ENCODE assay signal across 9 cellular contexts in the genomic region with DNA sequence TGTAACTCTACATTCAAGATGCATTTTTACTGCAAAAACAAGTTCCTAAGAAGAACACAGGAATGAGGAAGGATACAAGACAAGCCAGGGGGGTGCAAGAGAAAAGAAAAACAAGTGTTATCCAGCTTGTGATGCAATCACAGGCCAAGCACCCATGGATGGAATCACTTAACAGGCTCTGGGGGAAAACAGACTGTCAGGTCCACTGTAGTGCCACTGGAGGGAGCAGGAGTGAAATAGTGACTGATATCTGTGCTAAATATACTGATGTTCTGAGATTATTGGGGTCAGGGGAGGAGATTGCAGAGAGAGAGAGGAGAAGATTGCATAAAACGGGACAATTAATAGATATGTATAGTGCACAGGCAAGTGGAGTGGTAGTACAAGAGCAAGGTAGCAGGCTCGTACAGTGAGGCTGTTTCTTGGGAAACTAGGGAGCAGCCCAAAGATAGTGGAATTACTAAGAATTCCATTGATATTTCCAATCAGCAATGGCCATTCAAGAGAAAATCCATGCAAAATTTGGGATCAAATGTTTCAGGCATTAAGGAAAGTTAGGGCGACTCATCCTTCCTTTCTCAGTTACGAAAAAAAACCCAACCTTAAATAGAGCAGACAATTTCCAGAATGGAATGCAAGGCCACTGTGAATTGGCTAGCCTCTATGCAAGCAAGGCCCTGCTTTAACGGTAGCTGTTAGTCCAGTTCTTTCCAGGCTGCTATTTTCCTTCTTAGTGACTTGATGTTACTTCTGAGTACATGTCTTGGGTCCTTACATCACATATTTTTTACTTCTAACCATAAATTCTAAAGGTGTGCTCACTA. TPM values are rescaled to one million over a fixed set of nuclear protein-coding genes. Genes with fewer than 3 reads are reported as not detected.
DNase-seq lines count a peak whose midpoint lies in the region; ATAC-seq and TF ChIP-seq lines count a peak whose summit lies in the region.
"Had no signal": no experiment of that assay in that cellular context is flagged by ENCODE, and none has a peak within 500 bp of the region (broad histone marks: within the 10 kb centered on the region; RNA-seq: fewer than 3 reads in every experiment).

No MANE protein-coding gene starts in this region.

- peak; percentile 69 for TF ChIP-seq CTCF in cardiac muscle cell (IDR thresholded peaks at IDR 0.05; ENCODE audit: low read depth, low read length)
- no peak for TF ChIP-seq CTCF in GM10248 (IDR thresholded peaks at IDR 0.05; ENCODE audit: control extremely low read depth, extremely low read depth, low read depth, missing control alignments)

- no peaks in the 10 kb centered on the region for H3K36me3 Mint-ChIP-seq in activated T-cell treated with anti-CD3 and anti-CD28 coated beads, Interleukin-2, amount 50 U/mL, for 4 hours (ENCODE audit: insufficient read depth)

- no peaks in the 10 kb centered on the region for H3K4me1 Mint-ChIP-seq in activated T-cell treated with anti-CD3 and anti-CD28 coated beads, Interleukin-2, amount 50 U/mL, for 4 hours (ENCODE audit: low read depth)

- H3K27ac ChIP-seq in SJCRH30 (no peak overlapping the region), cardiac muscle cell (no peak overlapping the region)
- H3K27ac ChIP-seq: BLaER1 treated with 17β-estradiol and CSF1 and Interleukin-3, amounts not matched to agents 10 nM and 100 nM had no signal

- CTCF ChIA-PET in GM10248 (lab: Yijun Ruan, JAX), result interaction anchor here (1.3 to 2.9 kb wide), 6 partner anchors 10 to 804 kb away, joined by 3 to 61 read pairs (median 6); no protein-coding TSS in a partner anchor

- H3K27me3 Mint-ChIP-seq in activated T-cell treated with anti-CD3 and anti-CD28 coated beads, Interleukin-2, amount 50 U/mL, for 4 hours (ENCODE audit: low read depth), result peaks cover 9% of the 10 kb centered on the region

- H3K9me3 ChIP-seq in SJCRH30 (replicated peaks) (no peaks in the 10 kb centered on the region), cardiac muscle cell (ENCODE audit: low read depth) (no peaks in the 10 kb centered on the region)

- peak; percentile 0 for DNase-seq in NCI-H146 treated with DMSO at 0.1 percent for 48 hours (lab: John Stamatoyannopoulos, UW; ENCODE audit: unreplicated experiment)
- no peak for DNase-seq in NCI-H146 (lab: John Stamatoyannopoulos, UW)
- DNase-seq in SJCRH30, result peak; percentile 1 to 18
- DNase-seq in cardiac muscle cell (ENCODE audit: low read depth in 1 of 2, low spot score in 1 of 2), result peak; percentile 59 to 83
- DNase-seq in stromal cell of bone marrow (ENCODE audit: low read depth), result peak; percentile 46
- DNase-seq in GM10248 (ENCODE audit: extremely low spot score), result no peak
- no peak for DNase-seq in activated T-cell treated with anti-CD3 and anti-CD28 coated beads, Interleukin-2, amount 50 U/mL, for 4 hours

- no peaks in the 10 kb centered on the region for H3K36me3 ChIP-seq in SJCRH30
- no peaks in the 10 kb centered on the region for H3K36me3 ChIP-seq in cardiac muscle cell
- H3K36me3 ChIP-seq: BLaER1 treated with 17β-estradiol and CSF1 and Interleukin-3, amounts not matched to agents 10 nM and 100 nM had no signal

- H3K4me3 Mint-ChIP-seq in activated T-cell treated with anti-CD3 and anti-CD28 coated beads, Interleukin-2, amount 50 U/mL, for 4 hours, result no peak overlapping the region

- ATAC-seq in HG03378 (IDR thresholded peaks at IDR 0.05; ENCODE audit: unreplicated experiment), result no peak
- ATAC-seq in activated T-cell treated with anti-CD3 and anti-CD28 coated beads, Interleukin-2, amount 50 U/mL, for 4 hours, result no peak

- peaks cover 8% of the 10 kb centered on the region for H3K9me3 Mint-ChIP-seq in activated T-cell treated with anti-CD3 and anti-CD28 coated beads, Interleukin-2, amount 50 U/mL, for 4 hours

- H3K4me3 ChIP-seq in SJCRH30 (no peak overlapping the region), cardiac muscle cell (no peak overlapping the region)
- H3K4me3 ChIP-seq: BLaER1 treated with 17β-estradiol and CSF1 and Interleukin-3, amounts not matched to agents 10 nM and 100 nM had no signal

- POLR2A ChIA-PET in GM10248 (lab: Yijun Ruan, JAX), result no interaction called here

- H3K4me1 ChIP-seq in SJCRH30, result no peaks in the 10 kb centered on the region
- H3K4me1 ChIP-seq in cardiac muscle cell (ENCODE audit: low read depth), result no peaks in the 10 kb centered on the region
- H3K4me1 ChIP-seq: BLaER1 treated with 17β-estradiol and CSF1 and Interleukin-3, amounts not matched to agents 10 nM and 100 nM had no signal

- H3K27me3 ChIP-seq in SJCRH30 (no peaks in the 10 kb centered on the region), cardiac muscle cell (no peaks in the 10 kb centered on the region)
- H3K27me3 ChIP-seq: BLaER1 treated with 17β-estradiol and CSF1 and Interleukin-3, amounts not matched to agents 10 nM and 100 nM had no signal

RNA-seq across cellular contexts. Expression of a gene that starts 52.2 kb away (rescaled TPM):
- total RNA-seq in SJCRH30 (2014; rRNA removed; shearing (Covaris generic)), result 0.32 and 0.41 TPM in 2 replicates
- 0.53 and 1.2 TPM in 2 replicates for total RNA-seq in cardiac muscle cell
- polyA plus RNA-seq in cardiac muscle cell, result 1.5 and 1.9 TPM in 2 replicates
- under 1 TPM; 0.58 to 0.90 (median 0.63) TPM for total RNA-seq in activated T-cell treated with anti-CD3 and anti-CD28 coated beads, Interleukin-2, amount 50 U/mL, for 4 hours

RNA-seq across cellular contexts. Expression of a gene that starts 53.7 kb away (rescaled TPM):
- not detected in 2 replicates for total RNA-seq in SJCRH30 (2014; rRNA removed; shearing (Covaris generic))
- total RNA-seq in cardiac muscle cell, result not detected in 2 replicates
- not detected in 2 replicates for polyA plus RNA-seq in cardiac muscle cell
- total RNA-seq in activated T-cell treated with anti-CD3 and anti-CD28 coated beads, Interleukin-2, amount 50 U/mL, for 4 hours, result not detected

Comparison
In these comparisons a context has a peak if more than half of its experiments do, and no peak if none do; other contexts are left out.
1. DNase-seq: peak in NCI-H146 treated with DMSO at 0.1 percent for 48 hours (single experiment), SJCRH30 (2 of 2), cardiac muscle cell (2 of 2) and stromal cell of bone marrow (single experiment); none in NCI-H146 (single experiment), GM10248 (single experiment) and activated T-cell treated with anti-CD3 and anti-CD28 coated beads, Interleukin-2, amount 50 U/mL, for 4 hours (single experiment).